ENCODE assay signal across 13 cellular contexts in genomic region chr12:67798763-67799162, GRCh38.
"Had no signal": no experiment of that assay in that cellular context is flagged by ENCODE, and none has a peak within 500 bp of the region (broad histone marks: within the 10 kb centered on the region; RNA-seq: fewer than 3 reads in every experiment).

No MANE protein-coding gene starts in this region.

- DNase-seq: activated B cell treated with CpG ODN at 0.5 μM for 24 hours; activated CD4-positive, alpha-beta T cell treated with anti-CD3 and anti-CD28 coated beads, Interleukin-2, amount 10 ng/mL, durations not matched to agents 24 days and 14 days; activated naive CD4-positive, alpha-beta T cell treated with anti-CD3 and anti-CD28 coated beads, Interleukin-2, amount 50 U/mL, for 16 hours; heart right ventricle; naive thymus-derived CD8-positive, alpha-beta T cell; nucleus accumbens; stimulated activated CD4-positive, alpha-beta T cell treated with anti-CD3 and anti-CD28 coated beads, Interleukin-4, amount 100 ng/mL, for 24 hours; stimulated activated naive CD8-positive, alpha-beta T cell treated with anti-CD3 and anti-CD28 coated beads, Interleukin-15, amount 100 ng/mL, for 72 hours; T-helper 17 cell had no signal

- H3K4me3 Mint-ChIP-seq: activated B cell treated with CpG ODN at 0.5 μM for 24 hours; activated CD4-positive, alpha-beta T cell treated with anti-CD3 and anti-CD28 coated beads, Interleukin-2, amount 10 ng/mL, durations not matched to agents 24 days and 14 days; brain; central memory CD8-positive, alpha-beta T cell; dendritic cell treated with granulocyte-macrophage colony-stimulating factor and Interleukin-4, amounts not matched to agents 40 ng/mL and 50 ng/mL, for 4 days; naive thymus-derived CD8-positive, alpha-beta T cell; stimulated activated naive CD8-positive, alpha-beta T cell treated with anti-CD3 and anti-CD28 coated beads, Interleukin-15, amount 100 ng/mL, for 72 hours; T-helper 17 cell had no signal

- H3K9me3 Mint-ChIP-seq: activated B cell treated with CpG ODN at 0.5 μM for 24 hours; central memory CD8-positive, alpha-beta T cell; dendritic cell treated with granulocyte-macrophage colony-stimulating factor and Interleukin-4, amounts not matched to agents 40 ng/mL and 50 ng/mL, for 4 days; naive thymus-derived CD8-positive, alpha-beta T cell; stimulated activated naive CD8-positive, alpha-beta T cell treated with anti-CD3 and anti-CD28 coated beads, Interleukin-15, amount 100 ng/mL, for 72 hours had no signal

- H3K27ac Mint-ChIP-seq: activated B cell treated with CpG ODN at 0.5 μM for 24 hours; activated CD4-positive, alpha-beta T cell treated with anti-CD3 and anti-CD28 coated beads, Interleukin-2, amount 10 ng/mL, durations not matched to agents 24 days and 14 days; dendritic cell treated with granulocyte-macrophage colony-stimulating factor and Interleukin-4, amounts not matched to agents 40 ng/mL and 50 ng/mL, for 4 days; stimulated activated naive CD8-positive, alpha-beta T cell treated with anti-CD3 and anti-CD28 coated beads, Interleukin-15, amount 100 ng/mL, for 72 hours; T-helper 17 cell had no signal

- ATAC-seq: esophagus mucosa; naive thymus-derived CD8-positive, alpha-beta T cell; stimulated activated naive CD8-positive, alpha-beta T cell treated with anti-CD3 and anti-CD28 coated beads, Interleukin-15, amount 100 ng/mL, for 72 hours; T-helper 17 cell had no signal

- H3K36me3 Mint-ChIP-seq: brain; naive thymus-derived CD8-positive, alpha-beta T cell had no signal

- H3K4me1 Mint-ChIP-seq: activated B cell treated with CpG ODN at 0.5 μM for 24 hours had no signal

- H3K27me3 Mint-ChIP-seq: brain; stimulated activated naive CD8-positive, alpha-beta T cell treated with anti-CD3 and anti-CD28 coated beads, Interleukin-15, amount 100 ng/mL, for 72 hours; T-helper 17 cell had no signal
